8 cellular contexts compared by ENCODE assay signal in genomic region chr2:180077295-180077906, GRCh38.
A peak's percentile ranks its signal among the peaks of the same experiment; 100 is the strongest.
DNase-seq lines count a peak whose midpoint lies in the region; ATAC-seq and TF ChIP-seq lines count a peak whose summit lies in the region.

No MANE protein-coding gene starts in this region.

- H3K9me3 ChIP-seq in lung (ENCODE audit: control insufficient read depth in 2 of 2, insufficient read depth in 1 of 2, low read length in 1 of 2), result peaks cover 0 to 3% of the 10 kb centered on the region in 2 donors

- H3K27me3 Mint-ChIP-seq in activated T-helper 1 cell treated with anti-CD3 and anti-CD28 coated beads, Interleukin-12 subunit alpha, Interleukin-12 subunit beta, Interleukin-2, Interleukin-4 antibody, amounts not matched to agents 30 ng/mL and 10 ng/mL and 1 ng/mL, durations not matched to agents 14 hours and 24 hours and 36 hours (ENCODE audit: insufficient read depth), result peaks cover 2% of the 10 kb centered on the region

- H3K27me3 ChIP-seq in GM06990 (replicated peaks; ENCODE audit: control insufficient read depth, insufficient read depth, low read length) (no peaks in the 10 kb centered on the region), lung (ENCODE audit: control insufficient read depth, insufficient read depth) (no peaks in the 10 kb centered on the region)

- DNase-seq in GM06990 (ENCODE audit: extremely low read depth, insufficient read length) (no peak), HuH-7 (ENCODE audit: low spot score) (peak; percentile 7), astrocyte of the hippocampus (ENCODE audit: low read depth, low spot score) (peak; percentile 43), lung (ENCODE audit: low spot score) (no peak), medulla oblongata (ENCODE audit: extremely low spot score) (no peak), posterior vena cava (ENCODE audit: low spot score) (no peak)
- DNase-seq in activated T-helper 1 cell treated with anti-CD3 and anti-CD28 coated beads, Interleukin-12 subunit alpha, Interleukin-12 subunit beta, Interleukin-2, Interleukin-4 antibody, amounts not matched to agents 30 ng/mL and 10 ng/mL and 1 ng/mL, durations not matched to agents 14 hours and 24 hours and 36 hours (ENCODE audit: low spot score), result no peak

- intact Hi-C loops in posterior vena cava (cut with DNase I), result no loop called here
- intact Hi-C loops in activated T-helper 1 cell treated with anti-CD3 and anti-CD28 coated beads, Interleukin-12 subunit alpha, Interleukin-12 subunit beta, Interleukin-2, Interleukin-4 antibody, amounts not matched to agents 30 ng/mL and 10 ng/mL and 1 ng/mL, durations not matched to agents 14 hours and 24 hours and 36 hours (cut with micrococcal nuclease), result loop anchor here (5.0 kb wide), 1 partner anchor 665 kb away; no protein-coding TSS in a partner anchor

- WGBS in lung, 2 donors, result 12 to 20% methylated on average over 3 of the region's 3 CpGs

- H3K36me3 ChIP-seq in GM06990 (ENCODE audit: control insufficient read depth, insufficient read depth, low read length), result no peaks in the 10 kb centered on the region
- H3K36me3 ChIP-seq in lung (ENCODE audit: control insufficient read depth in 2 of 2, insufficient read depth in 2 of 2, low read length in 2 of 2), result no peaks in the 10 kb centered on the region

- no peaks in the 10 kb centered on the region for H3K4me1 ChIP-seq in lung (ENCODE audit: control insufficient read depth in 2 of 2, insufficient read depth in 2 of 2, low read length in 2 of 2)

- no peak for ATAC-seq in lung (ENCODE audit: insufficient read depth, low FRiP score)
- ATAC-seq in HG03045 (IDR thresholded peaks at IDR 0.05; ENCODE audit: unreplicated experiment), result no peak

- H3K36me3 Mint-ChIP-seq in activated T-helper 1 cell treated with anti-CD3 and anti-CD28 coated beads, Interleukin-12 subunit alpha, Interleukin-12 subunit beta, Interleukin-2, Interleukin-4 antibody, amounts not matched to agents 30 ng/mL and 10 ng/mL and 1 ng/mL, durations not matched to agents 14 hours and 24 hours and 36 hours (ENCODE audit: low read depth), result no peaks in the 10 kb centered on the region

- no peak overlapping the region for H3K27ac ChIP-seq in lung (ENCODE audit: low read depth in 1 of 2, low read length in 1 of 2)

- H3K4me3 Mint-ChIP-seq in activated T-helper 1 cell treated with anti-CD3 and anti-CD28 coated beads, Interleukin-12 subunit alpha, Interleukin-12 subunit beta, Interleukin-2, Interleukin-4 antibody, amounts not matched to agents 30 ng/mL and 10 ng/mL and 1 ng/mL, durations not matched to agents 14 hours and 24 hours and 36 hours, result no peak overlapping the region

- H3K27ac Mint-ChIP-seq in activated T-helper 1 cell treated with anti-CD3 and anti-CD28 coated beads, Interleukin-12 subunit alpha, Interleukin-12 subunit beta, Interleukin-2, Interleukin-4 antibody, amounts not matched to agents 30 ng/mL and 10 ng/mL and 1 ng/mL, durations not matched to agents 14 hours and 24 hours and 36 hours, result no peak overlapping the region

- H3K4me1 Mint-ChIP-seq in activated T-helper 1 cell treated with anti-CD3 and anti-CD28 coated beads, Interleukin-12 subunit alpha, Interleukin-12 subunit beta, Interleukin-2, Interleukin-4 antibody, amounts not matched to agents 30 ng/mL and 10 ng/mL and 1 ng/mL, durations not matched to agents 14 hours and 24 hours and 36 hours (ENCODE audit: low read depth), result no peaks in the 10 kb centered on the region

- TF ChIP-seq CTCF in GM06990 (IDR thresholded peaks at IDR 0.05; ENCODE audit: insufficient read depth, low read length, poor library complexity, severe bottlenecking) (peak; percentile 67), lung (IDR thresholded peaks at IDR 0.05; ENCODE audit: control extremely low read depth, extremely low read depth) (peak; percentile 25)

- H3K9me3 Mint-ChIP-seq in activated T-helper 1 cell treated with anti-CD3 and anti-CD28 coated beads, Interleukin-12 subunit alpha, Interleukin-12 subunit beta, Interleukin-2, Interleukin-4 antibody, amounts not matched to agents 30 ng/mL and 10 ng/mL and 1 ng/mL, durations not matched to agents 14 hours and 24 hours and 36 hours, result no peaks in the 10 kb centered on the region

- H3K4me3 ChIP-seq in GM06990 (replicated peaks; ENCODE audit: low read depth, low read length) (no peak overlapping the region), lung (no peak overlapping the region)

Comparison
In these comparisons a context has a peak if more than half of its experiments do, and no peak if none do; other contexts are left out.
1. DNase-seq: peak in HuH-7 (single experiment) and astrocyte of the hippocampus (single experiment); none in GM06990 (single experiment), lung (single experiment), medulla oblongata (single experiment), posterior vena cava (single experiment) and activated T-helper 1 cell treated with anti-CD3 and anti-CD28 coated beads, Interleukin-12 subunit alpha, Interleukin-12 subunit beta, Interleukin-2, Interleukin-4 antibody, amounts not matched to agents 30 ng/mL and 10 ng/mL and 1 ng/mL, durations not matched to agents 14 hours and 24 hours and 36 hours (single experiment).